In genomic region chr18:48538531-48539405, GRCh38 we compare ENCODE assay signal across 1 cellular context.
TF ChIP-seq lines count a peak whose summit lies in the region.

Gene CTIF, plus strand, starts transcription at chr18:48539031. Its CDS starts 80,535 bp downstream, at chr18:48619566.

TF ChIP-seq in HepG2, 621 proteins besides CTCF, POLR2A, EP300 and RAD21 (continued from another document and continues in another):
- TF ChIP-seq, protein P1, sequence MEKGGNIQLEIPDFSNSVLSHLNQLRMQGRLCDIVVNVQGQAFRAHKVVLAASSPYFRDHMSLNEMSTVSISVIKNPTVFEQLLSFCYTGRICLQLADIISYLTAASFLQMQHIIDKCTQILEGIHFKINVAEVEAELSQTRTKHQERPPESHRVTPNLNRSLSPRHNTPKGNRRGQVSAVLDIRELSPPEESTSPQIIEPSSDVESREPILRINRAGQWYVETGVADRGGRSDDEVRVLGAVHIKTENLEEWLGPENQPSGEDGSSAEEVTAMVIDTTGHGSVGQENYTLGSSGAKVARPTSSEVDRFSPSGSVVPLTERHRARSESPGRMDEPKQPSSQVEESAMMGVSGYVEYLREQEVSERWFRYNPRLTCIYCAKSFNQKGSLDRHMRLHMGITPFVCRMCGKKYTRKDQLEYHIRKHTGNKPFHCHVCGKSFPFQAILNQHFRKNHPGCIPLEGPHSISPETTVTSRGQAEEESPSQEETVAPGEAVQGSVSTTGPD (CRISPR knock-in tag; IDR thresholded peaks at IDR 0.05) = no peak
- TF ChIP-seq, protein P2, sequence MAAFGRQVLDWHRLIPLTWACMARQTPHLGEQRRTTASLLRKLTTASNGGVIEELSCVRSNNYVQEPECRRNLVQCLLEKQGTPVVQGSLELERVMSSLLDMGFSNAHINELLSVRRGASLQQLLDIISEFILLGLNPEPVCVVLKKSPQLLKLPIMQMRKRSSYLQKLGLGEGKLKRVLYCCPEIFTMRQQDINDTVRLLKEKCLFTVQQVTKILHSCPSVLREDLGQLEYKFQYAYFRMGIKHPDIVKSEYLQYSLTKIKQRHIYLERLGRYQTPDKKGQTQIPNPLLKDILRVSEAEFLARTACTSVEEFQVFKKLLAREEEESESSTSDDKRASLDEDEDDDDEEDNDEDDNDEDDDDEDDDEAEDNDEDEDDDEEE (CRISPR knock-in tag; IDR thresholded peaks at IDR 0.05) = no peak
- TF ChIP-seq MLLT10 (CRISPR knock-in tag; IDR thresholded peaks at IDR 0.05) (no peak), SPEN (CRISPR knock-in tag; IDR thresholded peaks at IDR 0.05; ENCODE audit: low read depth) (peak; percentile 60), ZNF468 (CRISPR knock-in tag; IDR thresholded peaks at IDR 0.05) (no peak), ZNF30 (CRISPR knock-in tag; IDR thresholded peaks at IDR 0.05) (no peak), ZNF296 (CRISPR knock-in tag; conservative IDR thresholded peaks at IDR 0.05) (no peak), ZNF784 (CRISPR knock-in tag; IDR thresholded peaks at IDR 0.05; ENCODE audit: borderline replicate concordance) (no peak), PPARG (CRISPR knock-in tag; conservative IDR thresholded peaks at IDR 0.05) (no peak), SSRP1 (CRISPR knock-in tag; IDR thresholded peaks at IDR 0.05) (no peak), ARNT2 (CRISPR knock-in tag; IDR thresholded peaks at IDR 0.05; ENCODE audit: low read depth) (no peak; the same call in 1 of the 2 replicates), ZNF770 (CRISPR knock-in tag; IDR thresholded peaks at IDR 0.05) (no peak), STAT6 (CRISPR knock-in tag; IDR thresholded peaks at IDR 0.05; ENCODE audit: borderline replicate concordance) (no peak), HNRNPH1 (optimal IDR thresholded peaks at IDR 0.05; ENCODE audit: low read depth, low read length) (no peak), ZNF407 (CRISPR knock-in tag; IDR thresholded peaks at IDR 0.05; ENCODE audit: not compliant biosample characterization) (no peak), SRSF1 (optimal IDR thresholded peaks at IDR 0.05; ENCODE audit: low read depth, low read length) (peak; percentile 58), RELA (CRISPR knock-in tag; IDR thresholded peaks at IDR 0.05) (no peak; the same call in 1 of the 2 replicates), ZMAT3 (CRISPR knock-in tag; conservative IDR thresholded peaks at IDR 0.05) (no peak), SP140L (CRISPR knock-in tag; IDR thresholded peaks at IDR 0.05; ENCODE audit: borderline replicate concordance) (no peak), ZNF775 (CRISPR knock-in tag; IDR thresholded peaks at IDR 0.05; ENCODE audit: borderline replicate concordance) (no peak), ZNF772 (CRISPR knock-in tag; IDR thresholded peaks at IDR 0.05) (0 out of 2 replicates have a peak, but pooled peaks have one; percentile 26), TAF1 (CRISPR knock-in tag; IDR thresholded peaks at IDR 0.05) (peak; percentile 92), ZNF543 (CRISPR knock-in tag; IDR thresholded peaks at IDR 0.05) (no peak), ZNF292 (CRISPR knock-in tag; IDR thresholded peaks at IDR 0.05; ENCODE audit: borderline replicate concordance, low read depth) (peak; percentile 61; the same call in 1 of the 2 replicates), FOXA3 (CRISPR knock-in tag; IDR thresholded peaks at IDR 0.05) (peak; percentile 38; the same call in 1 of the 2 replicates), CREB1 (IDR thresholded peaks at IDR 0.05) (peak; percentile 62), CREB1 (CRISPR knock-in tag; IDR thresholded peaks at IDR 0.05) (peak; percentile 84), MED13 (CRISPR knock-in tag; IDR thresholded peaks at IDR 0.05) (peak; percentile 37; the same call in 1 of the 2 replicates), SOX5 (CRISPR knock-in tag; IDR thresholded peaks at IDR 0.05; ENCODE audit: borderline replicate concordance) (peak; percentile 60; the same call in 1 of the 2 replicates), ZBTB21 (CRISPR knock-in tag; IDR thresholded peaks at IDR 0.05) (no peak), FOXO4 (CRISPR knock-in tag; conservative IDR thresholded peaks at IDR 0.05) (no peak), TGIF2 (CRISPR knock-in tag; IDR thresholded peaks at IDR 0.05) (peak; percentile 72; the same call in 1 of the 2 replicates)
- TF ChIP-seq, protein P3, sequence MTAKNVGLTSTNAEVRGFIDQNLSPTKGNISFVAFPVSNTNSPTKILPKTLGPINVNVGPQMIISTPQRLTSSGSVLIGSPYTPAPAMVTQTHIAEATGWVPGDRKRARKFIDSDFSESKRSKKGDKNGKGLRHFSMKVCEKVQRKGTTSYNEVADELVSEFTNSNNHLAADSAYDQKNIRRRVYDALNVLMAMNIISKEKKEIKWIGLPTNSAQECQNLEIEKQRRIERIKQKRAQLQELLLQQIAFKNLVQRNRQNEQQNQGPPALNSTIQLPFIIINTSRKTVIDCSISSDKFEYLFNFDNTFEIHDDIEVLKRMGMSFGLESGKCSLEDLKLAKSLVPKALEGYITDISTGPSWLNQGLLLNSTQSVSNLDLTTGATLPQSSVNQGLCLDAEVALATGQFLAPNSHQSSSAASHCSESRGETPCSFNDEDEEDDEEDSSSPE (CRISPR knock-in tag; IDR thresholded peaks at IDR 0.05) = peak; percentile 53; the same call in 1 of the 2 replicates
